22 cellular contexts compared by ENCODE assay signal in genomic region chr11:60165538-60165937, GRCh38. TPM values are rescaled to one million over a fixed set of nuclear protein-coding genes. Genes with fewer than 3 reads are reported as not detected.
DNase-seq lines count a peak whose midpoint lies in the region; ATAC-seq, FAIRE-seq and TF ChIP-seq lines count a peak whose summit lies in the region.
"Had no signal": no experiment of that assay in that cellular context is flagged by ENCODE, and none has a peak within 500 bp of the region (broad histone marks: within the 10 kb centered on the region; RNA-seq: fewer than 3 reads in every experiment).

No MANE protein-coding gene starts in this region.

- POLR2A ChIA-PET in endothelial cell of umbilical vein (lab: Charles Lee) (no interaction called here), RWPE1 (lab: Yijun Ruan, JAX; ENCODE audit: low non-redundant PET) (no interaction called here)

- no peaks in the 10 kb centered on the region for H4K20me1 ChIP-seq in endothelial cell of umbilical vein (replicated peaks; ENCODE audit: control insufficient read depth, extremely low read depth, insufficient read depth, low read length)
- no peaks in the 10 kb centered on the region for H4K20me1 ChIP-seq in H9 (ENCODE audit: control insufficient read depth, insufficient read depth, insufficient read length)

- no peak overlapping the region for H2BK20ac ChIP-seq in H9 (ENCODE audit: low read depth, low read length, poor library complexity, severe bottlenecking)

- no peaks in the 10 kb centered on the region for H3K23me2 ChIP-seq in H9 (ENCODE audit: insufficient read length, low read depth, low read length, poor library complexity, severe bottlenecking)

- DNase-seq in DMS53 (lab: John Stamatoyannopoulos, UW) = peak; percentile 4
- DNase-seq in DMS53 treated with DMSO at 0.1 percent for 48 hours (lab: John Stamatoyannopoulos, UW; ENCODE audit: unreplicated experiment) = no peak
- DNase-seq in Daoy (ENCODE audit: low read depth) = peak; percentile 31
- peak; percentile 20 for DNase-seq in OCI-M1 (lab: John Stamatoyannopoulos, UW)
- DNase-seq in endothelial cell of umbilical vein (ENCODE audit: low read depth, low spot score) = peak; percentile 83
- DNase-seq in H9 = no peak
- DNase-seq in RWPE1 (ENCODE audit: low spot score) = no peak
- no peak for DNase-seq in upper lobe of left lung
- DNase-seq: CD4-positive, alpha-beta T cell; DMS79 treated with DMSO at 0.1 percent for 48 hours; GF-D8; KG1; NCI-H1417; NCI-H187 treated with DMSO at 0.1 percent for 48 hours; NCI-H345; NCI-H526 treated with DMSO at 0.1 percent for 48 hours; SJCRH30 had no signal

- CTCF ChIA-PET in endothelial cell of umbilical vein (lab: Charles Lee) = interaction anchor here (0.9 to 1.6 kb wide), 6 partner anchors 9 to 343 kb away, joined by 3 to 12 read pairs (median 4); no protein-coding TSS in a partner anchor
- CTCF ChIA-PET in RWPE1 (lab: Yijun Ruan, JAX) = no interaction called here

- H3K36me3 ChIP-seq in endothelial cell of umbilical vein (ENCODE audit: control insufficient read depth in 2 of 2, extremely low read depth in 1 of 2, insufficient read depth in 2 of 2, low read length in 2 of 2) (no peaks in the 10 kb centered on the region), upper lobe of left lung (no peaks in the 10 kb centered on the region)
- H3K36me3 ChIP-seq: SJCRH30 had no signal

- TF ChIP-seq POLR2A in endothelial cell of umbilical vein (IDR thresholded peaks at IDR 0.05; ENCODE audit: low read depth, low read length) (no peak), upper lobe of left lung (IDR thresholded peaks at IDR 0.05) (no peak)

- no peak for TF ChIP-seq EP300 in upper lobe of left lung (IDR thresholded peaks at IDR 0.05)

- H3K18ac ChIP-seq in H9 (ENCODE audit: insufficient read length, low read depth, low read length) = no peak overlapping the region

- no peaks in the 10 kb centered on the region for H3K4me1 Mint-ChIP-seq in H9
- H3K4me1 Mint-ChIP-seq: B cell had no signal

- H2BK5ac ChIP-seq in H9 (ENCODE audit: insufficient read length, low read length) = no peak overlapping the region

- H3K27ac ChIP-seq in endothelial cell of umbilical vein (ENCODE audit: insufficient read depth, low read depth, low read length) (peak overlapping the region; percentile 75), H9 (ENCODE audit: insufficient read length, low read depth, low read length) (no peak overlapping the region), RWPE1 (no peak overlapping the region), upper lobe of left lung (no peak overlapping the region)
- H3K27ac ChIP-seq: 22Rv1, SJCRH30 had no signal

- no peak overlapping the region for H3K14ac ChIP-seq in H9 (ENCODE audit: insufficient read depth, low read length)

- no peak overlapping the region for H3K4me3 Mint-ChIP-seq in H9
- H3K4me3 Mint-ChIP-seq: B cell; CD4-positive, alpha-beta T cell had no signal

- H3K23ac ChIP-seq in H9 (ENCODE audit: insufficient read length, low read depth, low read length) = no peak overlapping the region

- H4K8ac ChIP-seq in H9 (replicated peaks; ENCODE audit: insufficient read length, low read depth, low read length) = no peak overlapping the region

- H3K9me1 ChIP-seq in endothelial cell of umbilical vein (replicated peaks; ENCODE audit: control insufficient read depth, extremely low read depth, insufficient read depth, low read length) = no peaks in the 10 kb centered on the region

- dilution Hi-C loops in endothelial cell of umbilical vein (cut with MboI; ENCODE audit: extremely low pct_ligation_motif_present, low sequenced_read_pairs) = no loop called here

- H4K5ac ChIP-seq in H9 (ENCODE audit: insufficient read length, low read depth, low read length) = no peak overlapping the region

- H3K56ac ChIP-seq in H9 (ENCODE audit: insufficient read length, low read depth, low read length) = no peak overlapping the region

- no peak overlapping the region for H3T11ph ChIP-seq in H9 (ENCODE audit: low read length)

- no peak overlapping the region for H2AFZ ChIP-seq in endothelial cell of umbilical vein (ENCODE audit: low read depth, low read length)
- no peak overlapping the region for H2AFZ ChIP-seq in H9 (ENCODE audit: low read length)

- H4K91ac ChIP-seq in H9 (ENCODE audit: insufficient read length, low read depth, low read length) = no peak overlapping the region

- peak; percentile 15 for FAIRE-seq in endothelial cell of umbilical vein (lab: Jason Lieb, UNC)
- FAIRE-seq: H1 had no signal

- no peaks in the 10 kb centered on the region for H3K27me3 ChIP-seq in endothelial cell of umbilical vein (ENCODE audit: control insufficient read depth in 2 of 2, insufficient read depth in 2 of 2, low read length in 2 of 2)
- H3K27me3 ChIP-seq in H9 (ENCODE audit: insufficient read depth, low read length) = no peaks in the 10 kb centered on the region
- no peaks in the 10 kb centered on the region for H3K27me3 ChIP-seq in upper lobe of left lung
- H3K27me3 ChIP-seq: SJCRH30 had no signal

- H3K79me2 ChIP-seq in endothelial cell of umbilical vein (ENCODE audit: control insufficient read depth, insufficient read depth, low read length) (no peaks in the 10 kb centered on the region), H9 (ENCODE audit: insufficient read depth, low read length) (no peaks in the 10 kb centered on the region)

- H3K4me1 ChIP-seq in endothelial cell of umbilical vein (ENCODE audit: control insufficient read depth, extremely low read depth, insufficient read depth, low read length) (peaks cover 53% of the 10 kb centered on the region), H9 (ENCODE audit: insufficient read depth, low read length) (no peaks in the 10 kb centered on the region), upper lobe of left lung (no peaks in the 10 kb centered on the region)
- H3K4me1 ChIP-seq: SJCRH30 had no signal

- H3K27ac Mint-ChIP-seq in H9 = no peak overlapping the region
- H3K27ac Mint-ChIP-seq: B cell; CD4-positive, alpha-beta T cell had no signal

- no peaks in the 10 kb centered on the region for H3K79me1 ChIP-seq in H9 (ENCODE audit: insufficient read depth, low read depth, low read length, poor library complexity, severe bottlenecking)

- H2BK15ac ChIP-seq in H9 (ENCODE audit: low read depth, low read length) = no peak overlapping the region

- peaks cover 47 to 50% of the 10 kb centered on the region in 2 experiments for H3K9me3 Mint-ChIP-seq in H9

- no peak overlapping the region for H2AK5ac ChIP-seq in H9 (ENCODE audit: insufficient read length, low read length)

- peaks cover 21 to 35% (median 23%) of the 10 kb centered on the region in 3 experiments for H3K36me3 Mint-ChIP-seq in H9 (ENCODE audit: insufficient read depth in 1 of 3, low read depth in 3 of 3)

- H3K4me3 ChIP-seq in endothelial cell of umbilical vein (replicated peaks in 1 of 3; ENCODE audit: insufficient read depth in 1 of 3, low read depth in 1 of 3, low read length in 3 of 3) (no peak overlapping the region), upper lobe of left lung (no peak overlapping the region)
- H3K4me3 ChIP-seq: SJCRH30 had no signal

- peak overlapping the region; percentile 13 for H3K4me2 ChIP-seq in endothelial cell of umbilical vein (ENCODE audit: insufficient read depth, low read length)
- no peak overlapping the region for H3K4me2 ChIP-seq in H9 (ENCODE audit: insufficient read depth, insufficient read length, low read length)

- H3K9me3 ChIP-seq in endothelial cell of umbilical vein (replicated peaks; ENCODE audit: control insufficient read depth, insufficient read depth, low read length) (no peaks in the 10 kb centered on the region), H9 (ENCODE audit: control insufficient read depth, low read depth, low read length) (peaks cover 19% of the 10 kb centered on the region), upper lobe of left lung (no peaks in the 10 kb centered on the region)
- H3K9me3 ChIP-seq: SJCRH30 had no signal

- H2BK12ac ChIP-seq in H9 (ENCODE audit: insufficient read length, low read depth, low read length) = no peak overlapping the region

- no peaks in the 10 kb centered on the region; the same call in 1 of the 2 replicates for H3K27me3 Mint-ChIP-seq in H9 (ENCODE audit: low read depth)

- ATAC-seq in upper lobe of left lung (ENCODE audit: low FRiP score in 2 of 2) = no peak

- TF ChIP-seq CTCF in endothelial cell of umbilical vein (IDR thresholded peaks at IDR 0.05; ENCODE audit: extremely low read depth in 1 of 2, insufficient read depth in 1 of 2, low read depth in 1 of 2, low read length in 2 of 2) (no peak), H9 (conservative IDR thresholded peaks at IDR 0.05) (no peak), RWPE1 (conservative IDR thresholded peaks at IDR 0.05; ENCODE audit: low read depth) (no peak), upper lobe of left lung (IDR thresholded peaks at IDR 0.05) (no peak)

- H3K4ac ChIP-seq in H9 (ENCODE audit: low read depth, low read length) = no peak overlapping the region

- no peak overlapping the region for H2BK120ac ChIP-seq in H9 (ENCODE audit: low read depth, low read length, poor library complexity, severe bottlenecking)

- intact Hi-C loops in endothelial cell of umbilical vein (cut with micrococcal nuclease) = no loop called here

- no CpG with 5 or more reads among the region's 2 CpGs for WGBS in H9 (ENCODE audit: extremely low coverage, insufficient read length, low lambda C conversion rate)
- WGBS in upper lobe of left lung, 2 donors = 61 to 62% methylated on average over 2 of the region's 2 CpGs

- H3K9ac ChIP-seq in endothelial cell of umbilical vein (replicated peaks; ENCODE audit: extremely low read depth, insufficient read depth, low read length) (no peak overlapping the region), H9 (ENCODE audit: extremely low read depth, insufficient read length, low read length) (no peak overlapping the region)

- BruUV-seq in endothelial cell of umbilical vein (replicated peaks; lab: Mats Ljungman, UMichigan) = no TSS peak

TF ChIP-seq in endothelial cell of umbilical vein, 7 proteins besides CTCF, POLR2A, EP300 and RAD21 (continues in another document):
- no peak for TF ChIP-seq MAX (IDR thresholded peaks at IDR 0.05; ENCODE audit: insufficient read depth, insufficient read length)
- TF ChIP-seq FOS (IDR thresholded peaks at IDR 0.05; ENCODE audit: borderline replicate concordance, insufficient read depth, low read length) = peak; percentile 50

RNA-seq across cellular contexts. Expression of gene MS4A6A, which starts 17.3 kb away (rescaled TPM):
- total RNA-seq in Daoy (2014; rRNA removed; shearing (Covaris generic)) = not detected in 2 replicates
- 2.7 and 2.9 TPM in 2 replicates for total RNA-seq in endothelial cell of umbilical vein
- polyA plus RNA-seq in endothelial cell of umbilical vein = 4.8 and 5.0 TPM in 2 replicates
- 3.4 and 4.2 TPM in 2 replicates for polyA plus RNA-seq in endothelial cell of umbilical vein (2011; cell fraction: cytosol; rRNA removed)
- 7.7 and 8.5 TPM in 2 replicates for polyA plus RNA-seq in endothelial cell of umbilical vein (2011; cell fraction: nucleus; rRNA removed)
- polyA plus RNA-seq in endothelial cell of umbilical vein (2012) = 5.8 and 86.9 TPM in 2 replicates
- 4.1 and 6.6 TPM in 2 replicates for polyA minus RNA-seq in endothelial cell of umbilical vein
- polyA minus RNA-seq in endothelial cell of umbilical vein (2011; cell fraction: cytosol; rRNA and poly(A)+ RNA removed) = not detected
- polyA minus RNA-seq in endothelial cell of umbilical vein (2011; cell fraction: nucleus; rRNA and poly(A)+ RNA removed) = 2.4 and 7.1 TPM in 2 replicates
- total RNA-seq in H9 (2021) = not detected in 2 replicates
- total RNA-seq in upper lobe of left lung = 100 to 1,000 TPM in 2 of 6 donors, 10 to 100 TPM in 4; 21.4 to 156 (median 97.0) TPM
- total RNA-seq: H1, RPMI7951, SJCRH30 had no signal
- polyA plus RNA-seq: AG04450, H1 had no signal

Comparison
In these comparisons a context has a peak if more than half of its experiments do, and no peak if none do; other contexts are left out.
1. DNase-seq: peak in DMS53 (single experiment), Daoy (single experiment), OCI-M1 (single experiment) and endothelial cell of umbilical vein (single experiment); none in DMS53 treated with DMSO at 0.1 percent for 48 hours (single experiment), H9 (single experiment), RWPE1 (single experiment) and upper lobe of left lung (0 of 2).